8 cellular contexts compared by ENCODE assay signal in genomic region chr2:200811336-200812121, GRCh38. TPM values are rescaled to one million over a fixed set of nuclear protein-coding genes. Genes with fewer than 3 reads are reported as not detected.
A peak's percentile ranks its signal among the peaks of the same experiment; 100 is the strongest.
DNase-seq lines count a peak whose midpoint lies in the region; ATAC-seq and TF ChIP-seq lines count a peak whose summit lies in the region.

TSS of gene BZW1 (plus strand) at chr2:200811910. CDS start at chr2:200813218, 1,308 bp downstream.

- WGBS in lung, 2 donors: 0 to 1% methylated on average over 68 to 74 of the region's 74 CpGs

- H3K4me1 Mint-ChIP-seq in CD8-positive, alpha-beta T cell (ENCODE audit: low read depth): peaks cover 48% of the 10 kb centered on the region

- CTCF ChIA-PET in CD8-positive, alpha-beta T cell (lab: Charles Lee): interaction anchor here (0.8 to 1.0 kb wide), 2 partner anchors 99 to 100 kb away, joined by 3 to 4 read pairs; no protein-coding TSS in a partner anchor

- peak within 1 kb of the TSS; percentile 90 for H3K4me3 ChIP-seq in CD8-positive, alpha-beta T cell (ENCODE audit: low read depth, low read length)
- peak within 1 kb of the TSS; percentile 100 for H3K4me3 ChIP-seq in lung

- peak within 1 kb of the TSS; percentile 99 for H3K4me3 Mint-ChIP-seq in CD8-positive, alpha-beta T cell

- POLR2A ChIA-PET in CD8-positive, alpha-beta T cell (lab: Charles Lee): interaction anchor here (0.6 to 2.8 kb wide), 10 partner anchors 48 to 969 kb away, joined by 3 to 36 read pairs (median 4); partner anchors contain the start of genes ALS2, CLK1, NIF3L1 and PPIL3

- H3K9me3 Mint-ChIP-seq in CD8-positive, alpha-beta T cell: no peaks in the 10 kb centered on the region

- peaks cover 42% of the 10 kb centered on the region for H3K36me3 Mint-ChIP-seq in CD8-positive, alpha-beta T cell

- no peaks in the 10 kb centered on the region for H3K27me3 ChIP-seq in CD8-positive, alpha-beta T cell (ENCODE audit: insufficient read depth, low read length)
- no peaks in the 10 kb centered on the region for H3K27me3 ChIP-seq in lung (ENCODE audit: control insufficient read depth, insufficient read depth)

- peak within 1 kb of the TSS; percentile 98 for H3K27ac ChIP-seq in CD8-positive, alpha-beta T cell (ENCODE audit: low read depth, low read length)
- H3K27ac ChIP-seq in lung (ENCODE audit: low read depth in 1 of 2, low read length in 1 of 2): peak within 1 kb of the TSS; percentile 95 to 100

- ATAC-seq in CD8-positive, alpha-beta T cell: peak; percentile 82
- ATAC-seq in GM19467 (IDR thresholded peaks at IDR 0.05; ENCODE audit: unreplicated experiment) (peak; percentile 70), lung (ENCODE audit: insufficient read depth, low FRiP score) (peak; percentile 93)

- H3K4me1 ChIP-seq in CD8-positive, alpha-beta T cell (ENCODE audit: insufficient read depth, low read length): peaks cover 33% of the 10 kb centered on the region
- H3K4me1 ChIP-seq in lung (ENCODE audit: control insufficient read depth in 2 of 2, insufficient read depth in 2 of 2, low read length in 2 of 2): peaks cover 0 to 13% of the 10 kb centered on the region in 2 donors

- no peaks in the 10 kb centered on the region for H3K27me3 Mint-ChIP-seq in CD8-positive, alpha-beta T cell (ENCODE audit: low read depth)

- H3K36me3 ChIP-seq in CD8-positive, alpha-beta T cell (ENCODE audit: insufficient read depth, low read length): peaks cover 27% of the 10 kb centered on the region
- H3K36me3 ChIP-seq in lung (ENCODE audit: control insufficient read depth in 2 of 2, insufficient read depth in 2 of 2, low read length in 2 of 2): peaks cover 6 to 11% of the 10 kb centered on the region in 2 donors

- no peaks in the 10 kb centered on the region for H3K9me3 ChIP-seq in CD8-positive, alpha-beta T cell (ENCODE audit: low read length)
- no peaks in the 10 kb centered on the region for H3K9me3 ChIP-seq in lung (ENCODE audit: control insufficient read depth in 2 of 2, insufficient read depth in 1 of 2, low read length in 1 of 2)

- TF ChIP-seq CTCF in CD8-positive, alpha-beta T cell (IDR thresholded peaks at IDR 0.05): no peak
- no peak for TF ChIP-seq CTCF in lung (IDR thresholded peaks at IDR 0.05; ENCODE audit: control extremely low read depth, extremely low read depth)

- DNase-seq in CD8-positive, alpha-beta T cell: peak; percentile 94 to 98 (median 97)
- DNase-seq in HS-27A (ENCODE audit: low read depth) (peak; percentile 96), NK-92 (lab: John Stamatoyannopoulos, UW; ENCODE audit: unreplicated experiment) (peak; percentile 66), lung (ENCODE audit: low spot score) (peak; percentile 98)
- peak; percentile 95 for DNase-seq in activated CD8-positive, alpha-beta memory T cell treated with anti-CD3 and anti-CD28 coated beads for 1 hour (ENCODE audit: extremely low read depth in 1 of 2, low read depth in 1 of 2)
- peak; percentile 95 for DNase-seq in effector CD4-positive, alpha-beta T cell
- peak; percentile 92 to 96 (median 93) for DNase-seq in stimulated activated CD4-positive, alpha-beta T cell treated with anti-CD3 and anti-CD28 coated beads, TNF-alpha, amount 100 ng/mL, for 4 hours (ENCODE audit: low read depth in 3 of 3)

- intact Hi-C loops in CD8-positive, alpha-beta T cell (cut with DNase I, micrococcal nuclease): loop anchor here (1.0 to 10.0 kb wide), 19 partner anchors 53 to 973 kb away; partner anchors contain the start of genes ALS2 (in 2 of the 2), CLK1 (in 2 of the 2), HYCC2 (in 2 of the 2) and MAIP1 (in 2 of the 2)

- H3K27ac Mint-ChIP-seq in CD8-positive, alpha-beta T cell: peak within 1 kb of the TSS; percentile 98

RNA-seq across cellular contexts. Expression of gene BZW1, which starts in this region (rescaled TPM):
- 100 to 1,000 TPM; 330 to 338 TPM for total RNA-seq in CD8-positive, alpha-beta T cell
- 100 to 1,000 TPM; 215 to 226 TPM for total RNA-seq in lung
- polyA plus RNA-seq in lung: 100 to 1,000 TPM in 1 of 2 donors, 10 to 100 TPM in 1; 37.4 to 126 TPM

Comparison
In these comparisons a context has a peak if more than half of its experiments do, and no peak if none do; other contexts are left out.
1. Peak in every context shown above with its lines: DNase-seq, ATAC-seq, H3K4me3 ChIP-seq and H3K27ac ChIP-seq.